13 cellular contexts compared by ENCODE assay signal in genomic region chr7:128172963-128173362, GRCh38.
A peak's percentile ranks its signal among the peaks of the same experiment; 100 is the strongest.
DNase-seq lines count a peak whose midpoint lies in the region; ATAC-seq and TF ChIP-seq lines count a peak whose summit lies in the region.
"Had no signal": no experiment of that assay in that cellular context is flagged by ENCODE, and none has a peak within 500 bp of the region (broad histone marks: within the 10 kb centered on the region; RNA-seq: fewer than 3 reads in every experiment).

No MANE protein-coding gene starts in this region.

- H3K79me2 ChIP-seq in DND-41 (ENCODE audit: insufficient read depth, low read length): no peaks in the 10 kb centered on the region
- no peaks in the 10 kb centered on the region for H3K79me2 ChIP-seq in MM.1S (ENCODE audit: low read length)

- H2AFZ ChIP-seq in DND-41 (ENCODE audit: low read depth, low read length) (no peak overlapping the region), MM.1S (ENCODE audit: low read length) (no peak overlapping the region)

- peaks cover 83% of the 10 kb centered on the region for H3K27me3 Mint-ChIP-seq in neural crest cell (ENCODE audit: low read depth)

- H3K27ac Mint-ChIP-seq in neural crest cell (ENCODE audit: unreplicated experiment): peak overlapping the region; percentile 36
- H3K27ac Mint-ChIP-seq: HFFc6 had no signal

- H4K20me1 ChIP-seq in DND-41 (ENCODE audit: insufficient read depth, low read length) (peaks cover 3% of the 10 kb centered on the region; the same call in 1 of the 2 replicates), MM.1S (ENCODE audit: insufficient read depth, low read length) (no peaks in the 10 kb centered on the region)

- H3K4me3 ChIP-seq in DND-41 (ENCODE audit: low read depth in 1 of 2, low read length in 2 of 2): no peak overlapping the region
- no peak overlapping the region for H3K4me3 ChIP-seq in MM.1S (ENCODE audit: low read length)
- no peak overlapping the region for H3K4me3 ChIP-seq in WERI-Rb-1 (ENCODE audit: low read depth, low read length)

- H3K4me1 ChIP-seq in DND-41 (ENCODE audit: insufficient read depth, low read length) (no peaks in the 10 kb centered on the region), MM.1S (ENCODE audit: low read length) (no peaks in the 10 kb centered on the region)

- TF ChIP-seq CTCF in DND-41 (IDR thresholded peaks at IDR 0.05; ENCODE audit: borderline replicate concordance, extremely low read depth, low read length, poor library complexity, severe bottlenecking) (no peak), MM.1S (IDR thresholded peaks at IDR 0.05; ENCODE audit: low read length) (no peak), neural crest cell (conservative IDR thresholded peaks at IDR 0.05) (no peak), WERI-Rb-1 (IDR thresholded peaks at IDR 0.05; ENCODE audit: low read depth, low read length) (no peak)

- H3K9ac ChIP-seq in DND-41 (ENCODE audit: low read depth, low read length): no peak overlapping the region
- H3K9ac ChIP-seq in MM.1S (ENCODE audit: low read length): no peak overlapping the region

- H3K9me3 ChIP-seq in DND-41 (ENCODE audit: insufficient read depth, low read length, severe bottlenecking): no peaks in the 10 kb centered on the region
- no peaks in the 10 kb centered on the region for H3K9me3 ChIP-seq in MM.1S (replicated peaks; ENCODE audit: insufficient read depth, low read length)
- no peaks in the 10 kb centered on the region for H3K9me3 ChIP-seq in WERI-Rb-1 (ENCODE audit: severe bottlenecking)

- no peaks in the 10 kb centered on the region for H3K9me3 Mint-ChIP-seq in neural crest cell
- H3K9me3 Mint-ChIP-seq: HFFc6 had no signal

- DNase-seq in DND-41 (no peak), MM.1S (peak; percentile 26), neural crest cell (ENCODE audit: low read depth, low spot score) (no peak), cerebellar nuclear complex (lab: John Stamatoyannopoulos, UW) (no peak), WERI-Rb-1 (no peak)
- DNase-seq: EL, HFFc6, Karpas-422, NCI-H1930, NCI-H2171 treated with DMSO at 0.1 percent for 48 hours, NCI-H510A had no signal

- H3K4me3 Mint-ChIP-seq in neural crest cell: no peak overlapping the region
- H3K4me3 Mint-ChIP-seq: HFFc6 had no signal

- H3K27ac ChIP-seq in DND-41 (ENCODE audit: low read length) (no peak overlapping the region), MM.1S (ENCODE audit: low read length) (no peak overlapping the region), WERI-Rb-1 (no peak overlapping the region)

- peaks cover 11% of the 10 kb centered on the region for H3K4me1 Mint-ChIP-seq in neural crest cell

- no peaks in the 10 kb centered on the region for H3K36me3 Mint-ChIP-seq in neural crest cell (ENCODE audit: low read depth)

- ATAC-seq in DND-41 (ENCODE audit: insufficient read depth, low read depth) (peak; percentile 61; the same call in 1 of the 3 replicates), GM18517 (IDR thresholded peaks at IDR 0.05; ENCODE audit: unreplicated experiment) (peak; percentile 52), GM21619 (IDR thresholded peaks at IDR 0.05; ENCODE audit: unreplicated experiment) (no peak)

- H3K4me2 ChIP-seq in DND-41 (ENCODE audit: insufficient read depth, low read length) (no peak overlapping the region), MM.1S (ENCODE audit: low read depth, low read length) (no peak overlapping the region)

- H3K27me3 ChIP-seq in DND-41 (ENCODE audit: insufficient read depth, low read length, poor library complexity) (no peaks in the 10 kb centered on the region), MM.1S (replicated peaks; ENCODE audit: insufficient read depth, low read length) (peaks cover 29% of the 10 kb centered on the region), WERI-Rb-1 (ENCODE audit: insufficient read depth, low read depth, severe bottlenecking) (no peaks in the 10 kb centered on the region)

- no peaks in the 10 kb centered on the region for H3K9me2 ChIP-seq in MM.1S (replicated peaks; ENCODE audit: insufficient read depth, low read length)

- H3F3A ChIP-seq in MM.1S (ENCODE audit: insufficient read depth, low read length): no peaks in the 10 kb centered on the region

- H3K36me3 ChIP-seq in DND-41 (ENCODE audit: insufficient read depth, low read length) (no peaks in the 10 kb centered on the region), MM.1S (replicated peaks; ENCODE audit: insufficient read depth, low read length) (no peaks in the 10 kb centered on the region), WERI-Rb-1 (no peaks in the 10 kb centered on the region)
